14 cellular contexts compared by ENCODE assay signal in genomic region chr1:225888898-225889690, GRCh38. TPM values are rescaled to one million over a fixed set of nuclear protein-coding genes. Genes with fewer than 3 reads are reported as not detected.
DNase-seq lines count a peak whose midpoint lies in the region; ATAC-seq, FAIRE-seq and TF ChIP-seq lines count a peak whose summit lies in the region.
"Had no signal": no experiment of that assay in that cellular context is flagged by ENCODE, and none has a peak within 500 bp of the region (broad histone marks: within the 10 kb centered on the region; RNA-seq: fewer than 3 reads in every experiment).

Gene LEFTY1, minus strand, starts transcription at chr1:225889146. Its CDS starts 80 bp downstream, at chr1:225889066.

- no peak for FAIRE-seq in pancreas (lab: Jason Lieb, UNC)
- FAIRE-seq: GM12891 had no signal

- H3K4me3 ChIP-seq in pancreas = peak within 1 kb of the TSS; percentile 1 to 41 (median 14)
- H3K4me3 ChIP-seq: ovary had no signal

- peaks cover 22% of the 10 kb centered on the region for H3K4me1 ChIP-seq in ES-I3 (ENCODE audit: insufficient read depth, low read length)
- peaks cover 28 to 32% (median 28%) of the 10 kb centered on the region in 3 donors for H3K4me1 ChIP-seq in pancreas

- peak within 1 kb of the TSS; percentile 11 to 36 for H3K27ac Mint-ChIP-seq in T-cell
- H3K27ac Mint-ChIP-seq in stimulated activated naive B cell treated with anti-CD40 and anti-IgM and Interleukin-4, amounts not matched to agents 10 μg/mL and 1 μg/mL and 100 μg/mL, for 72 hours = no peak within 1 kb of the TSS

- TF ChIP-seq CTCF in pancreas (IDR thresholded peaks at IDR 0.05) = no peak

- POLR2A ChIA-PET in T-cell (lab: Charles Lee) = interaction anchor here (0.5 to 1.5 kb wide), 3 partner anchors 8 to 1328 kb away, joined by 3 read pairs; partner anchors contain the start of gene SRP9 (in 1 of the 2)

- CTCF ChIA-PET in T-cell (lab: Charles Lee) = interaction anchor here in 1 of 2 donors (1.6 kb wide), 1 partner anchor 15 kb away, joined by 4 read pairs; no protein-coding TSS in a partner anchor

- no peaks in the 10 kb centered on the region for H3K9me3 ChIP-seq in ES-I3 (ENCODE audit: control insufficient read depth, insufficient read depth, low read length)
- no peaks in the 10 kb centered on the region for H3K9me3 ChIP-seq in pancreas
- H3K9me3 ChIP-seq: ovary had no signal

- no peaks in the 10 kb centered on the region for H3K27me3 ChIP-seq in pancreas
- H3K27me3 ChIP-seq: ovary had no signal

- peak within 1 kb of the TSS; percentile 83 to 94 (median 86) for H3K27ac ChIP-seq in pancreas
- H3K27ac ChIP-seq: epithelial cell of prostate, ovary had no signal

- H3K9ac ChIP-seq in ES-I3 (ENCODE audit: low read depth, low read length) = peak within 1 kb of the TSS; percentile 30

- no peaks in the 10 kb centered on the region for H3K27me3 Mint-ChIP-seq in T-cell
- peaks cover 0 to 18% of the 10 kb centered on the region in 2 donors for H3K27me3 Mint-ChIP-seq in stimulated activated naive B cell treated with anti-CD40 and anti-IgM and Interleukin-4, amounts not matched to agents 10 μg/mL and 1 μg/mL and 100 μg/mL, for 72 hours

- peak within 1 kb of the TSS in 1 of 3 donors; percentile 36 for H3K4me3 Mint-ChIP-seq in T-cell
- H3K4me3 Mint-ChIP-seq in stimulated activated naive B cell treated with anti-CD40 and anti-IgM and Interleukin-4, amounts not matched to agents 10 μg/mL and 1 μg/mL and 100 μg/mL, for 72 hours = no peak within 1 kb of the TSS

- intact Hi-C loops in pancreas (cut with DNase I) = no loop called here

- peaks cover 14 to 27% (median 26%) of the 10 kb centered on the region in 3 donors for H3K4me1 Mint-ChIP-seq in T-cell
- H3K4me1 Mint-ChIP-seq in stimulated activated naive B cell treated with anti-CD40 and anti-IgM and Interleukin-4, amounts not matched to agents 10 μg/mL and 1 μg/mL and 100 μg/mL, for 72 hours = peaks cover 2 to 15% of the 10 kb centered on the region in 2 donors

- no peaks in the 10 kb centered on the region for H3K36me3 ChIP-seq in ES-I3 (ENCODE audit: insufficient read depth, low read length)
- no peaks in the 10 kb centered on the region for H3K36me3 ChIP-seq in pancreas
- H3K36me3 ChIP-seq: ovary had no signal

- no peak for DNase-seq in T-cell
- peak; percentile 59 for DNase-seq in iPS-NIHi7 (ENCODE audit: extremely low spot score)
- DNase-seq in pancreas = peak in 3 of 6 donors; percentile 19 to 76 (median 63)
- DNase-seq in stimulated activated naive B cell treated with anti-CD40 and anti-IgM and Interleukin-4, amounts not matched to agents 10 μg/mL and 1 μg/mL and 100 μg/mL, for 72 hours = no peak
- DNase-seq in activated T-cell treated with anti-CD3 and anti-CD28 coated beads, Interleukin-2, amount 50 U/mL, for 48 hours = no peak
- DNase-seq in HuH-7 (ENCODE audit: low spot score) = no peak
- DNase-seq: activated CD8-positive, alpha-beta memory T cell treated with anti-CD3 and anti-CD28 coated beads, Interleukin-2, amount 50 U/mL, for 48 hours; KG1; SW 1271 had no signal

- H3K9me3 Mint-ChIP-seq in T-cell = no peaks in the 10 kb centered on the region
- H3K9me3 Mint-ChIP-seq in stimulated activated naive B cell treated with anti-CD40 and anti-IgM and Interleukin-4, amounts not matched to agents 10 μg/mL and 1 μg/mL and 100 μg/mL, for 72 hours = no peaks in the 10 kb centered on the region

- H3K36me3 Mint-ChIP-seq in T-cell = no peaks in the 10 kb centered on the region
- no peaks in the 10 kb centered on the region for H3K36me3 Mint-ChIP-seq in stimulated activated naive B cell treated with anti-CD40 and anti-IgM and Interleukin-4, amounts not matched to agents 10 μg/mL and 1 μg/mL and 100 μg/mL, for 72 hours

- WGBS in pancreas, 2 donors = 78% methylated on average over 12 of the region's 12 CpGs

- no peak for ATAC-seq in T-cell (replicated peaks in 1 of 4)
- ATAC-seq in pancreas = peak in 2 of 4 donors; percentile 13 to 26
- ATAC-seq in stimulated activated naive B cell treated with anti-CD40 and anti-IgM and Interleukin-4, amounts not matched to agents 10 μg/mL and 1 μg/mL and 100 μg/mL, for 72 hours (replicated peaks) = no peak

RNA-seq across cellular contexts. Expression of gene LEFTY1, which starts in this region (rescaled TPM):
- total RNA-seq in T-cell (under 1 TPM; 0.23 to 0.63 (median 0.35) TPM), pancreas (100 to 1,000 TPM in 1 of 6 donors, 10 to 100 TPM in 4, 1 to 10 TPM in 1; 4.1 to 146 (median 55.9) TPM)
- polyA plus RNA-seq in pancreas = 10 to 100 TPM in 1 of 2 donors, 1 to 10 TPM in 1; 8.4 to 57.6 TPM
- total RNA-seq: Daoy had no signal
